In the genomic region with DNA sequence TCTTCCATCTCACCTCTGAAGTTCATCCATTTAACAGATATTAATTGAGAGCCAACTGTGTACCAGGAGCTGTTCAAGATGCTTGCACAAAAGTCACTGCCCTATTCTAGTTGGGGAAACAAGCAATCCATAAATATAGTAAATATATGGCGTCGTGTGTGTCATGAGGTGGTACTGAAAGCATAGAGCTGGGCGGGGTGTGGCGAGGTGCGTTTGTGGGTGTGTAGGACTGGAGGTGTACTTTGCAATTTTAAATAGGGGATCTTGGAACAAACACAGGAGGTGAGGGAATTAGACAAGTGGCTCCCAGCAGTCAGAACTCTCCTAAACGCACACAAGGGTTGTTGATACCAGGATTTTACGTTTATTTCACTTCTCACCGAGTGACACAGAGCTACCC, we compare ENCODE assay signal across 9 cellular contexts. TPM values are rescaled to one million over a fixed set of nuclear protein-coding genes. Genes with fewer than 3 reads are reported as not detected.
A peak's percentile ranks its signal among the peaks of the same experiment; 100 is the strongest.
DNase-seq lines count a peak whose midpoint lies in the region; ATAC-seq and TF ChIP-seq lines count a peak whose summit lies in the region.
"Had no signal": no experiment of that assay in that cellular context is flagged by ENCODE, and none has a peak within 500 bp of the region (broad histone marks: within the 10 kb centered on the region; RNA-seq: fewer than 3 reads in every experiment).

No MANE protein-coding gene starts in this region.

- H3K9me3 ChIP-seq in gastrocnemius medialis, result no peaks in the 10 kb centered on the region

- H3K4me3 Mint-ChIP-seq in T-cell, result peak overlapping the region; percentile 81 to 88 (median 86)

- peaks cover 10 to 11% of the 10 kb centered on the region in 2 donors for H3K4me1 ChIP-seq in gastrocnemius medialis

- TF ChIP-seq CTCF in fibroblast of pulmonary artery (IDR thresholded peaks at IDR 0.05; ENCODE audit: low read length, missing control alignments) (no peak), gastrocnemius medialis (IDR thresholded peaks at IDR 0.05 in 4 of 5, conservative IDR thresholded peaks at IDR 0.05 in 1 of 5) (no peak)

- CTCF ChIA-PET in T-cell (lab: Charles Lee), result interaction anchor here in 1 of 2 donors (1.5 kb wide), 1 partner anchor 20 kb away, joined by 4 read pairs; no protein-coding TSS in a partner anchor

- peaks cover 0 to 3% (median 2%) of the 10 kb centered on the region in 3 donors for H3K9me3 Mint-ChIP-seq in T-cell

- H3K36me3 Mint-ChIP-seq in T-cell, result peaks cover 5% of the 10 kb centered on the region

- H3K36me3 ChIP-seq in gastrocnemius medialis, result no peaks in the 10 kb centered on the region

- no peak for TF ChIP-seq POLR2A in gastrocnemius medialis (IDR thresholded peaks at IDR 0.05)

- H3K4me1 Mint-ChIP-seq in T-cell, result peaks cover 55 to 60% (median 57%) of the 10 kb centered on the region in 3 donors

- H3K27me3 ChIP-seq in gastrocnemius medialis, result no peaks in the 10 kb centered on the region

- in situ Hi-C loops in gastrocnemius medialis (cut with MboI; ENCODE audit: low sequenced_read_pairs in 4 of 4), result no loop called here

- peak overlapping the region; percentile 91 to 92 for H3K27ac Mint-ChIP-seq in T-cell

- intact Hi-C loops in gastrocnemius medialis (cut with DNase I; ENCODE audit: low total_unique reads), result loop anchor here (1.0 to 2.0 kb wide), 3 partner anchors 31 to 178 kb away; partner anchors contain the start of genes ZNF32 and ZNF485

- POLR2A ChIA-PET in T-cell (lab: Charles Lee), result interaction anchor here in 1 of 2 donors (0.6 kb wide), 1 partner anchor 634 kb away, joined by 4 read pairs; no protein-coding TSS in a partner anchor

- ATAC-seq in T-cell (replicated peaks in 1 of 4) (no peak), gastrocnemius medialis (no peak), GM18861 (IDR thresholded peaks at IDR 0.05; ENCODE audit: unreplicated experiment) (no peak), GM21447 (IDR thresholded peaks at IDR 0.05; ENCODE audit: unreplicated experiment) (no peak)

- H3K27me3 Mint-ChIP-seq in T-cell, result no peaks in the 10 kb centered on the region

- H3K27ac ChIP-seq in gastrocnemius medialis, result peak overlapping the region; percentile 62 to 78 (median 72)
- H3K27ac ChIP-seq: KMS-11 had no signal

- peak overlapping the region; percentile 52 for H3K4me3 ChIP-seq in fibroblast of pulmonary artery (replicated peaks; ENCODE audit: low read depth, low read length)
- H3K4me3 ChIP-seq in gastrocnemius medialis, result peak overlapping the region; percentile 58 to 77 (median 72)

- DNase-seq in DMS53 treated with DMSO at 0.1 percent for 48 hours (lab: John Stamatoyannopoulos, UW; ENCODE audit: unreplicated experiment) (peak; percentile 1), T-cell (no peak), fibroblast of pulmonary artery (ENCODE audit: low read depth) (no peak), gastrocnemius medialis (no peak), NCI-H2196 (lab: John Stamatoyannopoulos, UW; ENCODE audit: unreplicated experiment) (no peak), NCI-H2107 (lab: John Stamatoyannopoulos, UW) (no peak)

RNA-seq across cellular contexts. Expression of gene ZNF239, which starts 0.5 kb away (rescaled TPM):
- 1 to 10 TPM; 1.6 to 6.4 (median 4.9) TPM for total RNA-seq in T-cell
- 1 to 10 TPM; 2.0 to 4.3 (median 3.2) TPM for total RNA-seq in gastrocnemius medialis

RNA-seq across cellular contexts. Expression of gene ZNF485, which starts 31.3 kb away (rescaled TPM):
- total RNA-seq in T-cell (10 to 100 TPM in 2 of 5 donors, 1 to 10 TPM in 3; 2.3 to 11.9 (median 9.0) TPM), gastrocnemius medialis (1 to 10 TPM; 2.6 to 3.7 (median 2.9) TPM)
